In genomic region chr9:122126340-122127333, GRCh38 we compare ENCODE assay signal across 8 cellular contexts. TPM values are rescaled to one million over a fixed set of nuclear protein-coding genes. Genes with fewer than 3 reads are reported as not detected.
DNase-seq lines count a peak whose midpoint lies in the region; ATAC-seq, FAIRE-seq and TF ChIP-seq lines count a peak whose summit lies in the region.

No MANE protein-coding gene starts in this region.

- WGBS in esophagus muscularis mucosa = 18% methylated on average over 43 of the region's 67 CpGs

- intact Hi-C loops in esophagus muscularis mucosa (cut with DNase I) = no loop called here

- no peaks in the 10 kb centered on the region for H3K79me2 ChIP-seq in osteoblast (ENCODE audit: insufficient read depth, low read length)

- H3K9me3 ChIP-seq in esophagus muscularis mucosa (no peaks in the 10 kb centered on the region), osteoblast (ENCODE audit: low read depth, low read length) (no peaks in the 10 kb centered on the region)

- no peak for TF ChIP-seq POLR2A in esophagus muscularis mucosa (IDR thresholded peaks at IDR 0.05; ENCODE audit: low read depth)

- ATAC-seq in SK-N-SH treated with all-trans-retinoic acid at 6 μM for 48 hours (peak; percentile 46), HG03175 (IDR thresholded peaks at IDR 0.05; ENCODE audit: unreplicated experiment) (no peak), HG03457 (IDR thresholded peaks at IDR 0.05; ENCODE audit: unreplicated experiment) (no peak)

- no peaks in the 10 kb centered on the region for H4K20me1 ChIP-seq in osteoblast (ENCODE audit: insufficient read depth, low read length)

- peak overlapping the region; percentile 93 for H2AFZ ChIP-seq in osteoblast (ENCODE audit: low read length)

- TF ChIP-seq CTCF in esophagus muscularis mucosa (IDR thresholded peaks at IDR 0.05) = peak in 2 of 3 experiments; percentile 9 to 22
- no peak for TF ChIP-seq CTCF in osteoblast (IDR thresholded peaks at IDR 0.05; ENCODE audit: extremely low read depth, low read depth, low read length)

- TF ChIP-seq EP300 in esophagus muscularis mucosa (IDR thresholded peaks at IDR 0.05) = no peak

- H3K27ac ChIP-seq in esophagus muscularis mucosa (replicated peaks in 1 of 4) = no peak overlapping the region
- no peak overlapping the region for H3K27ac ChIP-seq in osteoblast (ENCODE audit: low read depth, low read length)

- DNase-seq in ELF-1 (ENCODE audit: low read depth, low spot score) (peak; percentile 65), esophagus muscularis mucosa (ENCODE audit: extremely low spot score) (no peak), osteoblast (ENCODE audit: insufficient read length, low spot score, missing footprints) (peak; percentile 95), frontal cortex (ENCODE audit: low spot score in 2 of 2) (no peak), NCI-H1092 treated with DMSO at 0.1 percent for 48 hours (lab: John Stamatoyannopoulos, UW) (no peak)

- H3K36me3 ChIP-seq in esophagus muscularis mucosa = no peaks in the 10 kb centered on the region
- H3K36me3 ChIP-seq in osteoblast (ENCODE audit: insufficient read depth, low read length) = no peaks in the 10 kb centered on the region

- FAIRE-seq in frontal cortex (lab: Jason Lieb, UNC) = no peak

- peaks cover 40 to 48% (median 44%) of the 10 kb centered on the region in 4 donors for H3K4me1 ChIP-seq in esophagus muscularis mucosa
- peaks cover 13% of the 10 kb centered on the region for H3K4me1 ChIP-seq in osteoblast (ENCODE audit: insufficient read depth, low read length)

- H3K27me3 ChIP-seq in esophagus muscularis mucosa (peaks cover 0 to 23% (median 2%) of the 10 kb centered on the region in 4 donors), osteoblast (ENCODE audit: insufficient read depth, low read length) (peaks cover under 1% of the 10 kb centered on the region)

- H3K4me2 ChIP-seq in osteoblast (ENCODE audit: insufficient read depth, low read length) = peak overlapping the region; percentile 93

- peak overlapping the region; percentile 39 to 50 (median 44) for H3K4me3 ChIP-seq in esophagus muscularis mucosa
- peak overlapping the region; percentile 71 for H3K4me3 ChIP-seq in osteoblast (ENCODE audit: insufficient read depth, low read length)

TF ChIP-seq in SK-N-SH treated with all-trans-retinoic acid at 6 μM for 48 hours, 23 proteins besides CTCF, POLR2A, EP300 and RAD21:
- TF ChIP-seq ZNF70 (CRISPR knock-in tag; IDR thresholded peaks at IDR 0.05) (no peak), ZNF565 (CRISPR knock-in tag; conservative IDR thresholded peaks at IDR 0.05; ENCODE audit: low read depth) (no peak), ISL1 (CRISPR knock-in tag; IDR thresholded peaks at IDR 0.05) (no peak), TOX (CRISPR knock-in tag; IDR thresholded peaks at IDR 0.05; ENCODE audit: borderline replicate concordance) (no peak), ZFP30 (CRISPR knock-in tag; IDR thresholded peaks at IDR 0.05) (no peak), TSHZ2 (CRISPR knock-in tag; IDR thresholded peaks at IDR 0.05) (no peak), SNAI2 (CRISPR knock-in tag; IDR thresholded peaks at IDR 0.05) (no peak)

RNA-seq across cellular contexts. Expression of gene NDUFA8, which starts 32.9 kb away (rescaled TPM):
- total RNA-seq in esophagus muscularis mucosa (10 to 100 TPM; 55.7 to 83.3 (median 76.1) TPM), osteoblast (17.0 and 18.3 TPM in 2 replicates), frontal cortex (33.8 TPM)

RNA-seq across cellular contexts. Expression of gene MORN5, which starts 33.1 kb away (rescaled TPM):
- total RNA-seq in esophagus muscularis mucosa (1 to 10 TPM in 2 of 4 donors, not detected in 2; 3.9 to 5.8 TPM), osteoblast (0.36 TPM in 1 of 2 replicates, not detected in the other), frontal cortex (0.82 TPM)

RNA-seq across cellular contexts. Expression of gene TTLL11, which starts 33.5 kb away (rescaled TPM):
- total RNA-seq in esophagus muscularis mucosa (10 to 100 TPM; 20.5 to 41.3 (median 27.6) TPM), osteoblast (6.2 and 8.0 TPM in 2 replicates), frontal cortex (23.6 TPM)

Comparison
In these comparisons a context has a peak if more than half of its experiments do, and no peak if none do; other contexts are left out.
1. DNase-seq: peak in ELF-1 (single experiment) and osteoblast (single experiment); none in esophagus muscularis mucosa (single experiment), frontal cortex (0 of 2) and NCI-H1092 treated with DMSO at 0.1 percent for 48 hours (single experiment).